Comparison of ENCODE assay signal across 8 cellular contexts in genomic region chr7:152394214-152394613, GRCh38. TPM values are rescaled to one million over a fixed set of nuclear protein-coding genes. Genes with fewer than 3 reads are reported as not detected.
DNase-seq lines count a peak whose midpoint lies in the region; ATAC-seq, FAIRE-seq and TF ChIP-seq lines count a peak whose summit lies in the region.
"Not testable (repeated sequence)": the region's sequence is repeated elsewhere in the genome, so short reads cannot be mapped to it uniquely, and the experiment has no call there.

No MANE protein-coding gene starts in this region.

- intact Hi-C loops in HCT116 (cut with micrococcal nuclease); K562 (cut with micrococcal nuclease); kidney (cut with DNase I): not testable (repeated sequence)

- RAD21 ChIA-PET in HCT116 (lab: Charles Lee; ENCODE audit: low non-redundant PET in 1 of 2, low total read pairs in 2 of 2, uncharacterized antibody in 2 of 2, unreplicated experiment in 2 of 2): not testable (repeated sequence)

- H3K27ac ChIP-seq in HCT116 (ENCODE audit: low read depth, low read length); RWPE2 (ENCODE audit: poor library complexity, severe bottlenecking); K562 (ENCODE audit: extremely low read depth, low read depth, low read length); kidney (ENCODE audit: low read depth in 2 of 2, low read length in 2 of 2); neural progenitor cell; thoracic aorta: not testable (repeated sequence)

- ATAC-seq in HCT116 (peak; percentile 89), RWPE2 (ENCODE audit: low read depth) (peak; percentile 80), K562 (peak; percentile 86), thoracic aorta (ENCODE audit: insufficient number of reproducible peaks, low FRiP score, low read depth) (peak; percentile 48)

- peak; percentile 74 for FAIRE-seq in K562 (lab: Jason Lieb, UNC)
- FAIRE-seq in kidney (lab: Jason Lieb, UNC): not testable (repeated sequence)

- not testable (repeated sequence) for H3K9me2 ChIP-seq in HCT116 (ENCODE audit: insufficient read depth)

- H3K4me1 ChIP-seq in HCT116 (ENCODE audit: control insufficient read depth in 1 of 2, insufficient read depth in 2 of 2, low read length in 2 of 2) (peaks cover 7 to 14% of the 10 kb centered on the region in 2 experiments), neural progenitor cell (peaks cover 29% of the 10 kb centered on the region), thoracic aorta (ENCODE audit: control insufficient read depth in 1 of 2, low read depth in 2 of 2) (peaks cover 22 to 30% of the 10 kb centered on the region in 2 donors)
- not testable (repeated sequence) for H3K4me1 ChIP-seq in RWPE2 (ENCODE audit: insufficient read depth, poor library complexity, severe bottlenecking); K562 (replicated peaks in 1 of 2; ENCODE audit: control insufficient read depth in 2 of 2, insufficient read depth in 2 of 2, low read length in 2 of 2); kidney (ENCODE audit: control insufficient read depth in 1 of 2, insufficient read depth in 1 of 2, low read depth in 1 of 2, low read length in 2 of 2)

- H3K4me3 Mint-ChIP-seq in neural progenitor cell: not testable (repeated sequence)

- not testable (repeated sequence) for H2AFZ ChIP-seq in HCT116 (ENCODE audit: low read depth, low read length, poor library complexity, severe bottlenecking); K562 (ENCODE audit: low read depth, low read length); neural progenitor cell (replicated peaks)

- H3K36me3 Mint-ChIP-seq in neural progenitor cell: not testable (repeated sequence)

- not testable (repeated sequence) for H3K9me3 Mint-ChIP-seq in neural progenitor cell

- in situ Hi-C loops in K562 (cut with MboI): not testable (repeated sequence)

- peak; percentile 25 for DNase-seq in AG20443 (ENCODE audit: low spot score)
- peak; percentile 34 for DNase-seq in HCT116 (ENCODE audit: low read depth, low spot score)
- DNase-seq in RWPE2 (ENCODE audit: low spot score); kidney; thoracic aorta (ENCODE audit: low spot score): not testable (repeated sequence)
- DNase-seq in K562 (ENCODE audit: extremely low read depth in 1 of 4, low spot score in 3 of 4): peak in 1 of 4 experiments; percentile 64
- peak; percentile 34 for DNase-seq in fibroblast of mammary gland (ENCODE audit: low read depth)
- peak; percentile 70 for DNase-seq in neural progenitor cell (ENCODE audit: low spot score)

- 27% methylated on average over 3 of the region's 3 CpGs for WGBS in K562 (ENCODE audit: insufficient coverage, low coverage, missing lambda C conversion rate)

- CTCF ChIA-PET in HCT116 (lab: Charles Lee): interaction anchor here (1.2 kb wide), 2 partner anchors 14 to 18 kb away, joined by 3 to 4 read pairs; no protein-coding TSS in a partner anchor
- CTCF ChIA-PET in K562 (lab: Yijun Ruan, JAX; ENCODE audit: low intra/inter-chr PET ratio): not testable (repeated sequence)

- BruUV-seq in HCT116 (replicated peaks; lab: Mats Ljungman, UMichigan); K562 (replicated peaks; lab: Mats Ljungman, UMichigan): not testable (repeated sequence)

- H3K4me1 Mint-ChIP-seq in neural progenitor cell: peaks cover 20% of the 10 kb centered on the region

- TF ChIP-seq CTCF in HCT116 (IDR thresholded peaks at IDR 0.05 in 2 of 3, conservative IDR thresholded peaks at IDR 0.05 in 1 of 3; ENCODE audit: borderline replicate concordance in 1 of 3, insufficient read depth in 1 of 3, low read depth in 2 of 3, low read length in 2 of 3) (peak in 2 of 3 experiments; percentile 63 to 64; a peak in 4 of 6 replicates), RWPE2 (IDR thresholded peaks at IDR 0.05; ENCODE audit: poor library complexity, severe bottlenecking) (peak; percentile 24), K562 (IDR thresholded peaks at IDR 0.05 in 2 of 3, conservative IDR thresholded peaks at IDR 0.05 in 1 of 3; ENCODE audit: insufficient read depth in 2 of 3, low read depth in 1 of 3, low read length in 3 of 3) (peak; percentile 52 to 55 (median 53); a peak in 5 of 6 replicates), fibroblast of mammary gland (conservative IDR thresholded peaks at IDR 0.05; ENCODE audit: control insufficient read depth, insufficient read depth, low read depth, low read length) (peak; percentile 46), kidney (IDR thresholded peaks at IDR 0.05; ENCODE audit: borderline replicate concordance, extremely low read depth, insufficient read depth) (peak; percentile 41), neural progenitor cell (IDR thresholded peaks at IDR 0.05) (peak; percentile 61), thoracic aorta (IDR thresholded peaks at IDR 0.05) (peak; percentile 56)

- H3K27me3 Mint-ChIP-seq in neural progenitor cell (ENCODE audit: insufficient read depth, low read depth): not testable (repeated sequence)

- POLR2A ChIA-PET in HCT116 (lab: Charles Lee): not testable (repeated sequence)
- POLR2A ChIA-PET in K562 (lab: Yijun Ruan, JAX): interaction anchor here (1.5 kb wide), 1 partner anchor 22 kb away, joined by 4 read pairs; no protein-coding TSS in a partner anchor

- not testable (repeated sequence) for TF ChIP-seq EP300 in K562 (IDR thresholded peaks at IDR 0.05; ENCODE audit: low read length)

- not testable (repeated sequence) for H3K36me3 ChIP-seq in HCT116 (ENCODE audit: control insufficient read depth in 1 of 2, insufficient read depth in 2 of 2, low read length in 2 of 2); RWPE2 (ENCODE audit: low read depth); K562 (ENCODE audit: control insufficient read depth, insufficient read depth, low read length); kidney (ENCODE audit: control insufficient read depth in 1 of 2, insufficient read depth in 2 of 2, low read length in 2 of 2); neural progenitor cell; thoracic aorta

- not testable (repeated sequence) for H3K4me2 ChIP-seq in HCT116 (ENCODE audit: low read length); K562 (ENCODE audit: insufficient read depth, low read length)
- H3K4me2 ChIP-seq in neural progenitor cell: peak overlapping the region; percentile 15

- not testable (repeated sequence) for H3K9ac ChIP-seq in HCT116 (ENCODE audit: low read length); K562 (ENCODE audit: insufficient read depth in 1 of 2, low read depth in 2 of 2, low read length in 2 of 2); kidney (ENCODE audit: low read length in 2 of 2); neural progenitor cell

- not testable (repeated sequence) for H3K4me3 ChIP-seq in HCT116 (replicated peaks in 1 of 2; ENCODE audit: low read depth in 1 of 2, low read length in 2 of 2); RWPE2 (ENCODE audit: severe bottlenecking); K562; fibroblast of mammary gland (ENCODE audit: control insufficient read depth, low read depth, low read length); kidney (ENCODE audit: low read length in 2 of 2); neural progenitor cell; thoracic aorta

- not testable (repeated sequence) for H4K20me1 ChIP-seq in HCT116 (ENCODE audit: insufficient read depth)
- H4K20me1 ChIP-seq in K562 (replicated peaks; ENCODE audit: control insufficient read depth, insufficient read depth, low read length): peaks cover 24% of the 10 kb centered on the region
- H4K20me1 ChIP-seq in neural progenitor cell (ENCODE audit: low read depth): peaks cover 87% of the 10 kb centered on the region

- H3F3A ChIP-seq in neural progenitor cell (ENCODE audit: low read depth): not testable (repeated sequence)

- not testable (repeated sequence) for TF ChIP-seq POLR2A in HCT116 (IDR thresholded peaks at IDR 0.05; ENCODE audit: borderline replicate concordance, extremely low read depth, insufficient read depth, insufficient read length); K562 (conservative IDR thresholded peaks at IDR 0.05)

- H3K79me2 ChIP-seq in HCT116 (ENCODE audit: insufficient read depth, low read length): peaks cover 68% of the 10 kb centered on the region
- H3K79me2 ChIP-seq in K562 (ENCODE audit: control insufficient read depth, insufficient read depth, low read length): peaks cover 95% of the 10 kb centered on the region
- H3K79me2 ChIP-seq in neural progenitor cell (ENCODE audit: low read depth): peaks cover 100% of the 10 kb centered on the region

- not testable (repeated sequence) for H3K27me3 ChIP-seq in HCT116 (ENCODE audit: insufficient read depth, low read length); RWPE2 (ENCODE audit: insufficient read depth, poor library complexity, severe bottlenecking); K562 (ENCODE audit: control insufficient read depth in 2 of 2, insufficient read depth in 2 of 2, low read length in 2 of 2); neural progenitor cell; thoracic aorta (replicated peaks; ENCODE audit: insufficient read depth)

- not testable (repeated sequence) for H3K27ac Mint-ChIP-seq in neural progenitor cell

- TF ChIP-seq RAD21 in HCT116 (IDR thresholded peaks at IDR 0.05; ENCODE audit: low read depth); K562 (CRISPR knock-in tag; conservative IDR thresholded peaks at IDR 0.05 in 1 of 2, IDR thresholded peaks at IDR 0.05 in 1 of 2): not testable (repeated sequence)

- not testable (repeated sequence) for H3K9me1 ChIP-seq in K562 (ENCODE audit: control insufficient read depth, insufficient read depth, low read length)

- not testable (repeated sequence) for H3K9me3 ChIP-seq in HCT116 (ENCODE audit: control insufficient read depth in 1 of 2, insufficient read depth in 1 of 2, low read depth in 1 of 2, low read length in 2 of 2); RWPE2 (ENCODE audit: severe bottlenecking); K562 (replicated peaks; ENCODE audit: control insufficient read depth, insufficient read depth, low read depth, low read length); kidney (ENCODE audit: control insufficient read depth in 1 of 2, low read length in 2 of 2); neural progenitor cell (ENCODE audit: low read depth); thoracic aorta

RNA-seq across cellular contexts. Expression of gene KMT2C, which starts 41.6 kb away (rescaled TPM):
- total RNA-seq in HCT116 (2021; ENCODE audit: unreplicated experiment): 22.9 TPM
- 5.3 and 7.4 TPM in 2 replicates for polyA plus RNA-seq in HCT116 (2012)
- total RNA-seq in K562 (2011; cell fraction: chromatin; rRNA removed; ENCODE audit: low replicate concordance): 166 and 463 TPM in 2 replicates
- 68.5 and 102 TPM in 2 replicates for total RNA-seq in K562 (2011; cell fraction: nucleolus; rRNA removed)
- 172 and 242 TPM in 2 replicates for total RNA-seq in K562 (2011; cell fraction: nucleoplasm; rRNA removed)
- 28.5 and 35.6 TPM in 2 replicates for total RNA-seq in K562 (2014; rRNA removed)
- total RNA-seq in K562 (2014; rRNA removed; fragmentation: Illumina TruSeq; extraction: Trizol): 35.8 and 36.2 TPM in 2 replicates
- 34.4 and 36.6 TPM in 2 replicates for total RNA-seq in K562 (2015; rRNA removed; fragmentation: Illumina TruSeq; extraction: Trizol)
- total RNA-seq in K562 (2021): 62.1 and 67.8 TPM in 2 replicates
- polyA plus RNA-seq in K562 (2011; rRNA removed): 18.3 and 18.9 TPM in 2 replicates
- 11.3 and 15.9 TPM in 2 replicates for polyA plus RNA-seq in K562 (2011; cell fraction: cytosol; rRNA removed)
- polyA plus RNA-seq in K562 (2011; cell fraction: nucleus; rRNA removed): 55.9 and 66.9 TPM in 2 replicates
- 13.2 and 15.7 TPM in 2 replicates for polyA plus RNA-seq in K562 (2012)
- polyA plus RNA-seq in K562 (2014; fragmentation: Illumina TruSeq; extraction: Trizol): 27.1 and 27.3 TPM in 2 replicates
- 10 to 100 TPM in 1 of 2 experiments, 1 to 10 TPM in 1; 4.9 to 13.0 TPM for polyA plus RNA-seq in K562 (2014; fragmentation: Nextera tagmentation; extraction: Ambion mirVana)
- polyA plus RNA-seq in K562 (2014; rRNA removed): 19.4 and 21.4 TPM in 2 replicates
- polyA minus RNA-seq in K562 (2011; rRNA and poly(A)+ RNA removed): 118 and 126 TPM in 2 replicates
- polyA minus RNA-seq in K562 (2011; cell fraction: cytosol; rRNA and poly(A)+ RNA removed): 40.0 and 46.3 TPM in 2 replicates
- 89.1 and 146 TPM in 2 replicates for polyA minus RNA-seq in K562 (2011; cell fraction: nucleus; rRNA and poly(A)+ RNA removed)
- 102 TPM for total RNA-seq in kidney
- polyA plus RNA-seq in kidney (ENCODE audit: insufficient read depth, low read depth, low replicate concordance): 4.8 TPM
- total RNA-seq in neural progenitor cell (ENCODE audit: low replicate concordance): 25.7 and 26.4 TPM in 2 replicates
- 100 to 1,000 TPM in 1 of 2 donors, 10 to 100 TPM in 1; 70.0 to 110 TPM for total RNA-seq in thoracic aorta
